Comparison of ENCODE assay signal across 9 cellular contexts in genomic region chr20:3210346-3210745, GRCh38. TPM values are rescaled to one million over a fixed set of nuclear protein-coding genes. Genes with fewer than 3 reads are reported as not detected.
DNase-seq lines count a peak whose midpoint lies in the region; ATAC-seq, FAIRE-seq and TF ChIP-seq lines count a peak whose summit lies in the region.
"Had no signal": no experiment of that assay in that cellular context is flagged by ENCODE, and none has a peak within 500 bp of the region (broad histone marks: within the 10 kb centered on the region; RNA-seq: fewer than 3 reads in every experiment).

No MANE protein-coding gene starts in this region.

- H3K4me1 ChIP-seq in thoracic aorta (ENCODE audit: control insufficient read depth in 1 of 2, low read depth in 2 of 2): peaks cover 8 to 17% of the 10 kb centered on the region in 2 donors

- TF ChIP-seq POLR2A in H54 (IDR thresholded peaks at IDR 0.05; ENCODE audit: low read depth, low read length): no peak

- no peaks in the 10 kb centered on the region for H3K9me3 ChIP-seq in thoracic aorta

- H3K27ac Mint-ChIP-seq in activated naive CD8-positive, alpha-beta T cell treated with anti-CD3 and anti-CD28 coated beads, Interleukin-2, amount 50 U/mL, for 24 hours: peak overlapping the region; percentile 99

- FAIRE-seq in H54 (lab: Jason Lieb, UNC): no peak
- FAIRE-seq: D721Med had no signal

- TF ChIP-seq CTCF in kidney epithelial cell (IDR thresholded peaks at IDR 0.05; ENCODE audit: insufficient read depth, low read length, poor library complexity, severe bottlenecking) (no peak), thoracic aorta (IDR thresholded peaks at IDR 0.05) (no peak)

- no peaks in the 10 kb centered on the region for H3K9me3 Mint-ChIP-seq in activated T-cell treated with anti-CD3 and anti-CD28 coated beads, Interleukin-2, amount 50 U/mL, for 4 hours
- no peaks in the 10 kb centered on the region for H3K9me3 Mint-ChIP-seq in activated naive CD8-positive, alpha-beta T cell treated with anti-CD3 and anti-CD28 coated beads, Interleukin-2, amount 50 U/mL, for 24 hours

- H3K4me1 Mint-ChIP-seq in activated T-cell treated with anti-CD3 and anti-CD28 coated beads, Interleukin-2, amount 50 U/mL, for 4 hours (ENCODE audit: low read depth): peaks cover 24% of the 10 kb centered on the region
- peaks cover 27% of the 10 kb centered on the region for H3K4me1 Mint-ChIP-seq in activated naive CD8-positive, alpha-beta T cell treated with anti-CD3 and anti-CD28 coated beads, Interleukin-2, amount 50 U/mL, for 24 hours

- H3K36me3 ChIP-seq in kidney epithelial cell (ENCODE audit: control insufficient read depth, insufficient read depth, low read length) (peaks cover 2% of the 10 kb centered on the region), thoracic aorta (no peaks in the 10 kb centered on the region)

- ATAC-seq in activated T-cell treated with anti-CD3 and anti-CD28 coated beads, Interleukin-2, amount 50 U/mL, for 4 hours: no peak
- no peak for ATAC-seq in activated naive CD8-positive, alpha-beta T cell treated with anti-CD3 and anti-CD28 coated beads, Interleukin-2, amount 50 U/mL, for 24 hours
- ATAC-seq in thoracic aorta (ENCODE audit: insufficient number of reproducible peaks, low FRiP score, low read depth) (no peak), GM18511 (IDR thresholded peaks at IDR 0.05; ENCODE audit: unreplicated experiment) (no peak)

- no peak overlapping the region for H3K27ac ChIP-seq in thoracic aorta

- peaks cover 10% of the 10 kb centered on the region for H3K36me3 Mint-ChIP-seq in activated T-cell treated with anti-CD3 and anti-CD28 coated beads, Interleukin-2, amount 50 U/mL, for 4 hours (ENCODE audit: insufficient read depth)
- peaks cover 10% of the 10 kb centered on the region for H3K36me3 Mint-ChIP-seq in activated naive CD8-positive, alpha-beta T cell treated with anti-CD3 and anti-CD28 coated beads, Interleukin-2, amount 50 U/mL, for 24 hours (ENCODE audit: low read depth)

- H3K4me3 Mint-ChIP-seq in activated T-cell treated with anti-CD3 and anti-CD28 coated beads, Interleukin-2, amount 50 U/mL, for 4 hours: peak overlapping the region; percentile 100
- H3K4me3 Mint-ChIP-seq in activated naive CD8-positive, alpha-beta T cell treated with anti-CD3 and anti-CD28 coated beads, Interleukin-2, amount 50 U/mL, for 24 hours: peak overlapping the region; percentile 95

- no peaks in the 10 kb centered on the region for H3K27me3 ChIP-seq in kidney epithelial cell (ENCODE audit: control insufficient read depth, insufficient read depth, low read length)
- H3K27me3 ChIP-seq in thoracic aorta (replicated peaks; ENCODE audit: insufficient read depth): no peaks in the 10 kb centered on the region

- H3K4me3 ChIP-seq in kidney epithelial cell (ENCODE audit: low read depth, low read length): peak overlapping the region; percentile 90
- peak overlapping the region; percentile 95 for H3K4me3 ChIP-seq in thoracic aorta

- H3K27me3 Mint-ChIP-seq in activated T-cell treated with anti-CD3 and anti-CD28 coated beads, Interleukin-2, amount 50 U/mL, for 4 hours (ENCODE audit: low read depth): no peaks in the 10 kb centered on the region
- H3K27me3 Mint-ChIP-seq in activated naive CD8-positive, alpha-beta T cell treated with anti-CD3 and anti-CD28 coated beads, Interleukin-2, amount 50 U/mL, for 24 hours: no peaks in the 10 kb centered on the region

- no peak for DNase-seq in activated T-cell treated with anti-CD3 and anti-CD28 coated beads, Interleukin-2, amount 50 U/mL, for 4 hours
- no peak for DNase-seq in activated T-cell treated with anti-CD3 and anti-CD28 coated beads, Interleukin-2, amount 50 U/mL, for 1 hour
- DNase-seq in activated naive CD8-positive, alpha-beta T cell treated with anti-CD3 and anti-CD28 coated beads, Interleukin-2, amount 50 U/mL, for 24 hours: no peak
- DNase-seq in kidney epithelial cell (ENCODE audit: low read depth) (no peak), thoracic aorta (ENCODE audit: low spot score) (no peak), amygdala (lab: John Stamatoyannopoulos, UW) (no peak), H54 (ENCODE audit: insufficient read length, low spot score) (no peak)

RNA-seq across cellular contexts. Expression of gene ITPA, which starts 1.0 kb away (rescaled TPM):
- total RNA-seq in activated T-cell treated with anti-CD3 and anti-CD28 coated beads, Interleukin-2, amount 50 U/mL, for 4 hours: 100 to 1,000 TPM; 106 to 138 (median 130) TPM
- total RNA-seq in kidney epithelial cell (71.2 and 80.5 TPM in 2 replicates), thoracic aorta (10 to 100 TPM; 35.1 to 35.7 TPM)

RNA-seq across cellular contexts. Expression of gene DDRGK1, which starts 5.9 kb away (rescaled TPM):
- total RNA-seq in activated T-cell treated with anti-CD3 and anti-CD28 coated beads, Interleukin-2, amount 50 U/mL, for 4 hours: 10 to 100 TPM; 65.4 to 75.8 (median 68.9) TPM
- total RNA-seq in kidney epithelial cell (89.8 and 108 TPM in 2 replicates), thoracic aorta (10 to 100 TPM; 60.9 to 90.9 TPM)

RNA-seq across cellular contexts. Expression of gene SLC4A11, which starts 28.6 kb away (rescaled TPM):
- 1 to 10 TPM; 1.3 to 3.1 (median 1.4) TPM for total RNA-seq in activated T-cell treated with anti-CD3 and anti-CD28 coated beads, Interleukin-2, amount 50 U/mL, for 4 hours
- total RNA-seq in kidney epithelial cell (4.9 and 8.5 TPM in 2 replicates), thoracic aorta (under 1 TPM in 1 of 2 donors, not detected in 1; 0.27 TPM)

RNA-seq across cellular contexts. Expression of gene LZTS3, which starts 37.0 kb away (rescaled TPM):
- total RNA-seq in activated T-cell treated with anti-CD3 and anti-CD28 coated beads, Interleukin-2, amount 50 U/mL, for 4 hours: 1 to 10 TPM in 1 of 3 donors, under 1 TPM in 2; 0.46 to 1.1 (median 0.61) TPM
- total RNA-seq in kidney epithelial cell (10.4 and 11.3 TPM in 2 replicates), thoracic aorta (10 to 100 TPM in 1 of 2 donors, 1 to 10 TPM in 1; 9.5 to 18.1 TPM)

RNA-seq across cellular contexts. Expression of gene FASTKD5, which starts 50.7 kb away (rescaled TPM):
- 10 to 100 TPM; 27.7 to 29.9 (median 28.0) TPM for total RNA-seq in activated T-cell treated with anti-CD3 and anti-CD28 coated beads, Interleukin-2, amount 50 U/mL, for 4 hours
- total RNA-seq in kidney epithelial cell: 13.4 and 14.3 TPM in 2 replicates
- 10 to 100 TPM; 13.1 to 25.7 TPM for total RNA-seq in thoracic aorta
